9 cellular contexts compared by ENCODE assay signal in genomic region chr3:124768812-124769211, GRCh38. TPM values are rescaled to one million over a fixed set of nuclear protein-coding genes. Genes with fewer than 3 reads are reported as not detected.
DNase-seq lines count a peak whose midpoint lies in the region; TF ChIP-seq lines count a peak whose summit lies in the region.
"Had no signal": no experiment of that assay in that cellular context is flagged by ENCODE, and none has a peak within 500 bp of the region (broad histone marks: within the 10 kb centered on the region; RNA-seq: fewer than 3 reads in every experiment).

No MANE protein-coding gene starts in this region.

- TF ChIP-seq CTCF in GM12864 (IDR thresholded peaks at IDR 0.05; ENCODE audit: low read depth, low read length, missing control alignments), result peak; percentile 71
- TF ChIP-seq CTCF in endodermal cell (conservative IDR thresholded peaks at IDR 0.05), result peak; percentile 51

- H3K9ac ChIP-seq in endodermal cell (ENCODE audit: extremely low read depth, low read length, poor library complexity, severe bottlenecking), result no peak overlapping the region

- 74 to 88% methylated on average over 4 to 7 of the region's 7 CpGs for WGBS in endodermal cell (ENCODE audit: insufficient coverage in 1 of 2, insufficient read length in 1 of 2), 2 experiments

- DNase-seq in A172 (ENCODE audit: low spot score) (peak; percentile 65), GM12864 (ENCODE audit: low read depth) (no peak), MV-4-11 (lab: John Stamatoyannopoulos, UW) (peak; percentile 27), endodermal cell (peak; percentile 79), posterior vena cava (ENCODE audit: low spot score) (no peak), DMS153 (lab: John Stamatoyannopoulos, UW) (no peak), SW480 (ENCODE audit: low spot score) (no peak), superior temporal gyrus (ENCODE audit: extremely low spot score) (no peak)
- DNase-seq: effector memory CD8-positive, alpha-beta T cell had no signal

- H3K27ac Mint-ChIP-seq in endodermal cell, result peak overlapping the region; percentile 38
- H3K27ac Mint-ChIP-seq: effector memory CD8-positive, alpha-beta T cell had no signal

- H3K4me1 Mint-ChIP-seq in endodermal cell, result peaks cover 18% of the 10 kb centered on the region

- H3K36me3 Mint-ChIP-seq in endodermal cell (ENCODE audit: low read depth), result peaks cover 87% of the 10 kb centered on the region

- intact Hi-C loops in posterior vena cava (cut with DNase I), result no loop called here

- H3K36me3 ChIP-seq in endodermal cell (ENCODE audit: control insufficient read depth, insufficient read depth, low read length), result peaks cover 97% of the 10 kb centered on the region

- H3K4me1 ChIP-seq in endodermal cell (ENCODE audit: control insufficient read depth, insufficient read depth, low read length), result peaks cover 17% of the 10 kb centered on the region

- H3K27me3 ChIP-seq in endodermal cell (ENCODE audit: control insufficient read depth, insufficient read depth, low read length, poor library complexity, severe bottlenecking), result no peaks in the 10 kb centered on the region

- no peak overlapping the region for H3K27ac ChIP-seq in endodermal cell (ENCODE audit: low read depth, low read length)

- H3K9me3 ChIP-seq in endodermal cell (ENCODE audit: control insufficient read depth, low read length), result no peaks in the 10 kb centered on the region

- H3K9me3 Mint-ChIP-seq in endodermal cell, result no peaks in the 10 kb centered on the region
- H3K9me3 Mint-ChIP-seq: effector memory CD8-positive, alpha-beta T cell had no signal

- H3K27me3 Mint-ChIP-seq in endodermal cell (ENCODE audit: insufficient read depth), result no peaks in the 10 kb centered on the region

- no peak overlapping the region for H3K4me3 Mint-ChIP-seq in endodermal cell
- H3K4me3 Mint-ChIP-seq: effector memory CD8-positive, alpha-beta T cell had no signal

- H3K4me3 ChIP-seq in GM12864 (ENCODE audit: low read depth, low read length), result no peak overlapping the region
- H3K4me3 ChIP-seq in endodermal cell (ENCODE audit: low read length), result no peak overlapping the region

RNA-seq across cellular contexts. Expression of gene UMPS, which starts 38.6 kb away (rescaled TPM):
- 55.5 and 84.5 TPM in 2 replicates for total RNA-seq in A172 (2014; rRNA removed; shearing (Covaris generic))
- total RNA-seq in endodermal cell (10 to 100 TPM; 53.9 to 60.8 TPM), posterior vena cava (10 to 100 TPM; 15.5 to 16.1 TPM)
- 30.3 TPM for polyA plus RNA-seq in endodermal cell (2013, experiment 1 of 2)
- polyA plus RNA-seq in endodermal cell (2013, experiment 2 of 2), result 25.0 TPM

Comparison
In these comparisons a context has a peak if more than half of its experiments do, and no peak if none do; other contexts are left out.
1. DNase-seq: peak in A172 (single experiment), MV-4-11 (single experiment) and endodermal cell (single experiment); none in GM12864 (single experiment), posterior vena cava (single experiment), DMS153 (single experiment), SW480 (single experiment) and superior temporal gyrus (single experiment).